Comparison of ENCODE assay signal across 1 cellular context in genomic region chr5:93705896-93706295, GRCh38.
TF ChIP-seq lines count a peak whose summit lies in the region.

No MANE protein-coding gene starts in this region.

TF ChIP-seq in IMR-90, 13 proteins besides CTCF, POLR2A, EP300 and RAD21 (continued from another document):
- TF ChIP-seq MXI1 (IDR thresholded peaks at IDR 0.05; ENCODE audit: borderline replicate concordance, low read depth, low read length) (no peak), MAFK (IDR thresholded peaks at IDR 0.05; ENCODE audit: low read depth, low read length) (no peak), FOS (IDR thresholded peaks at IDR 0.05; ENCODE audit: low read depth, low read length) (no peak)
